ENCODE assay signal across 20 cellular contexts in the genomic region with DNA sequence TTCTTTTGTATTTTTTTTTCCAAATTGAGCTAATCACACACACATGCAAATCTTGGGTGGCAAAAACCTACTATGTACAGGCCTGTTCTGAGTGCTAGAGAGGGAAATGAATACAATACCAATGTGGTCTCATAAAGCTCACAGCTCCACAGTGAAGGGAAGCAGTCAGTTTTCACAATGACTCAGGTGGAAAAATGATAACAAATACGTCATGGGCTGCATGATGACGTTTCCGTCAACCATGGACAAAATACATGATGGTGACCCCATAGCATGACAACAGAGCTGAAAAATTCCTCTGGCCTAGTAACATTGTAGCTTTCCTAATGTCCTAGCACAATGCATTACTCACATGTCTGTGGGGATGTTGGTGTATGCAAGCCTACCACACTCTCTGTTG.
DNase-seq lines count a peak whose midpoint lies in the region; ATAC-seq and TF ChIP-seq lines count a peak whose summit lies in the region.
"Had no signal": no experiment of that assay in that cellular context is flagged by ENCODE, and none has a peak within 500 bp of the region (broad histone marks: within the 10 kb centered on the region; RNA-seq: fewer than 3 reads in every experiment).

No MANE protein-coding gene starts in this region.

- H3K9me3 ChIP-seq in fibroblast of lung (ENCODE audit: control insufficient read depth, insufficient read depth, low read depth, low read length) (no peaks in the 10 kb centered on the region), suprapubic skin (no peaks in the 10 kb centered on the region)
- H3K9me3 ChIP-seq: prostate gland, testis had no signal

- H3K4me3 ChIP-seq in fibroblast of lung (replicated peaks in 1 of 4; ENCODE audit: control extremely low read depth in 1 of 4, insufficient read depth in 1 of 4, low read depth in 3 of 4, low read length in 4 of 4) = no peak overlapping the region
- no peak overlapping the region for H3K4me3 ChIP-seq in suprapubic skin
- H3K4me3 ChIP-seq: prostate gland, testis had no signal

- no peak overlapping the region for H2AFZ ChIP-seq in fibroblast of lung (ENCODE audit: low read length)

- no peak for TF ChIP-seq EP300 in suprapubic skin (IDR thresholded peaks at IDR 0.05)

- ATAC-seq in HG02571 (IDR thresholded peaks at IDR 0.05; ENCODE audit: unreplicated experiment) = peak; percentile 45
- peak; percentile 32 for ATAC-seq in HG03469 (IDR thresholded peaks at IDR 0.05; ENCODE audit: unreplicated experiment)
- ATAC-seq: activated CD8-positive, alpha-beta memory T cell treated with anti-CD3 and anti-CD28 coated beads, Interleukin-2, amount 10 ng/mL, durations not matched to agents 7 days and 5 days; esophagus mucosa; left ventricle myocardium superior; T-cell had no signal

- no peak for TF ChIP-seq CTCF in GM13976 (IDR thresholded peaks at IDR 0.05; ENCODE audit: borderline replicate concordance, control extremely low read depth, extremely low read depth, insufficient read depth, missing control alignments)
- TF ChIP-seq CTCF in fibroblast of lung (conservative IDR thresholded peaks at IDR 0.05 in 1 of 2, IDR thresholded peaks at IDR 0.05 in 1 of 2; ENCODE audit: low read depth in 1 of 2, low read length in 2 of 2) = no peak
- no peak for TF ChIP-seq CTCF in suprapubic skin (IDR thresholded peaks at IDR 0.05)

- H3K9ac ChIP-seq in fibroblast of lung (ENCODE audit: insufficient read depth, low read length) = no peak overlapping the region

- no peak for TF ChIP-seq POLR2A in suprapubic skin (IDR thresholded peaks at IDR 0.05)

- WGBS in suprapubic skin = 87% methylated on average over 3 of the region's 3 CpGs

- in situ Hi-C loops in GM13976 (cut with MboI; ENCODE audit: low sequenced_read_pairs, unreplicated experiment) = no loop called here

- H3K4me1 ChIP-seq in fibroblast of lung (ENCODE audit: control insufficient read depth, extremely low read depth, insufficient read depth, low read length) (peaks cover 2% of the 10 kb centered on the region), suprapubic skin (no peaks in the 10 kb centered on the region)
- H3K4me1 ChIP-seq: prostate gland, testis had no signal

- H3K27ac ChIP-seq in fibroblast of lung (ENCODE audit: insufficient read depth, low read length) (no peak overlapping the region), suprapubic skin (no peak overlapping the region)
- H3K27ac ChIP-seq: prostate gland, RWPE1, testis had no signal

- H3K79me2 ChIP-seq in fibroblast of lung (ENCODE audit: control insufficient read depth, insufficient read depth, low read length) = no peaks in the 10 kb centered on the region

- H3K4me2 ChIP-seq in fibroblast of lung (ENCODE audit: extremely low read depth, insufficient read depth, low read length) = no peak overlapping the region

- H4K20me1 ChIP-seq in fibroblast of lung (ENCODE audit: control insufficient read depth, extremely low read depth, insufficient read depth, low read length) = no peaks in the 10 kb centered on the region

- no peaks in the 10 kb centered on the region for H3K27me3 ChIP-seq in fibroblast of lung (ENCODE audit: control insufficient read depth, insufficient read depth, low read length)
- H3K27me3 ChIP-seq in suprapubic skin = no peaks in the 10 kb centered on the region
- H3K27me3 ChIP-seq: testis had no signal

- H3K36me3 ChIP-seq in fibroblast of lung (ENCODE audit: control insufficient read depth, insufficient read depth, low read length) = no peaks in the 10 kb centered on the region
- no peaks in the 10 kb centered on the region for H3K36me3 ChIP-seq in suprapubic skin
- H3K36me3 ChIP-seq: prostate gland had no signal

- DNase-seq in GM13976 (ENCODE audit: low spot score) = peak; percentile 47
- DNase-seq in fibroblast of lung (ENCODE audit: low read depth in 2 of 2) = peak; percentile 16 to 20
- no peak for DNase-seq in hippocampal formation (lab: John Stamatoyannopoulos, UW)
- no peak for DNase-seq in GF-D8 (lab: John Stamatoyannopoulos, UW)
- no peak for DNase-seq in NCI-H2029 treated with DMSO at 0.1 percent for 48 hours (lab: John Stamatoyannopoulos, UW)
- DNase-seq in suprapubic skin (ENCODE audit: low spot score in 2 of 2) = no peak
- DNase-seq: activated CD4-positive, CD25-positive, alpha-beta regulatory T cell; activated CD8-positive, alpha-beta memory T cell treated with anti-CD3 and anti-CD28 coated beads, Interleukin-2, amount 10 ng/mL, durations not matched to agents 7 days and 5 days; activated gamma-delta T cell treated with Interleukin-2 at 50 U/mL for 16 hours; dermis blood vessel endothelial cell; H7; left ventricle myocardium superior; NCI-H526; T-cell; testis had no signal

Comparison
In these comparisons a context has a peak if more than half of its experiments do, and no peak if none do; other contexts are left out.
1. DNase-seq: peak in GM13976 (single experiment) and fibroblast of lung (2 of 2); none in hippocampal formation (0 of 2), GF-D8 (single experiment), NCI-H2029 treated with DMSO at 0.1 percent for 48 hours (single experiment) and suprapubic skin (0 of 2).